ENCODE assay signal across 8 cellular contexts in the genomic region with DNA sequence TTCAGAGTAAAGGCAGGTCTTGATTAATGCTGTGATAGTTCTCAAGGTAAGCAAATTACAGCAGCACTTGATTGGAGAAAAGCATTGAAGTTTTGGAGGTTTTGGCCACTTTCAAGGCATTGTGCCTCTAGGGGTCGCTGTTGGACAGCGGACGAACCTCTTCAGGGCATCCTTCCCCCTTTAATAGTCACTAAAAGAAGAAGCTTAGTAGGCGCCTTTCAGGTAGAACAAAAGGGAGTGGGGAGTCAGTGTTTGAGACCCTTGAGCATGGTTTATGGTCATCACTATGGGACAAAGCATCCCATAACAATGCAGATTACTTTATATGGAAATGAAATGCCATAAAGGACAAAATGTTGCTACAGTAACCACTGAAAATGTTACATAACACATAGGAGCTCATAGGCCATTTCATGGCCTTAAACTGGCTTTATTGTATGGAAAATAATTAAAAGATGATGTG.
DNase-seq lines count a peak whose midpoint lies in the region; ATAC-seq and TF ChIP-seq lines count a peak whose summit lies in the region.

No MANE protein-coding gene starts in this region.

- no peaks in the 10 kb centered on the region for H3K27me3 ChIP-seq in H7 (ENCODE audit: control insufficient read depth, insufficient read depth, low read length)
- no peaks in the 10 kb centered on the region for H3K27me3 ChIP-seq in SJCRH30
- no peaks in the 10 kb centered on the region for H3K27me3 ChIP-seq in suprapubic skin

- H3K9me3 ChIP-seq in SJCRH30 (replicated peaks) (no peaks in the 10 kb centered on the region), suprapubic skin (no peaks in the 10 kb centered on the region)

- CTCF ChIA-PET in activated naive CD4-positive, alpha-beta T cell treated with anti-CD3 and anti-CD28 coated beads for 36 hours (lab: Charles Lee), result interaction anchor here (0.5 to 2.5 kb wide), 54 partner anchors 9 to 1273 kb away, joined by 3 to 17 read pairs (median 4); a partner anchor contains a TSS

- H3K4me3 ChIP-seq in H7 (ENCODE audit: insufficient read depth, low read depth, low read length) (peak overlapping the region; percentile 20), SJCRH30 (peak overlapping the region; percentile 58), suprapubic skin (peak overlapping the region; percentile 45)

- peaks cover 5% of the 10 kb centered on the region for H3K4me1 Mint-ChIP-seq in activated naive CD4-positive, alpha-beta T cell treated with anti-CD3 and anti-CD28 coated beads for 36 hours (ENCODE audit: low read depth)

- 2% methylated on average over 4 of the region's 4 CpGs for WGBS in suprapubic skin

- no peaks in the 10 kb centered on the region for H3K36me3 Mint-ChIP-seq in activated naive CD4-positive, alpha-beta T cell treated with anti-CD3 and anti-CD28 coated beads for 36 hours (ENCODE audit: low read depth)

- H3K9me3 Mint-ChIP-seq in activated naive CD4-positive, alpha-beta T cell treated with anti-CD3 and anti-CD28 coated beads for 36 hours, result no peaks in the 10 kb centered on the region

- intact Hi-C loops in activated naive CD4-positive, alpha-beta T cell treated with anti-CD3 and anti-CD28 coated beads for 36 hours (cut with micrococcal nuclease), result loop anchor here (1.0 to 5.0 kb wide), 10 partner anchors 195 to 1268 kb away; no protein-coding TSS in a partner anchor

- no peaks in the 10 kb centered on the region for H3K27me3 Mint-ChIP-seq in activated naive CD4-positive, alpha-beta T cell treated with anti-CD3 and anti-CD28 coated beads for 36 hours (ENCODE audit: low read depth)

- H3K27ac ChIP-seq in SJCRH30 (peak overlapping the region; percentile 30), suprapubic skin (peak overlapping the region; percentile 72)

- H3K36me3 ChIP-seq in H7 (replicated peaks; ENCODE audit: control insufficient read depth, insufficient read depth, low read length), result no peaks in the 10 kb centered on the region
- no peaks in the 10 kb centered on the region for H3K36me3 ChIP-seq in SJCRH30
- H3K36me3 ChIP-seq in suprapubic skin, result no peaks in the 10 kb centered on the region

- DNase-seq in DMS53 (lab: John Stamatoyannopoulos, UW), result peak; percentile 89
- peak; percentile 16 for DNase-seq in H7
- DNase-seq in M059J (ENCODE audit: low read depth), result peak; percentile 69
- DNase-seq in SJCRH30, result peak; percentile 72 to 88
- DNase-seq in activated naive CD4-positive, alpha-beta T cell treated with anti-CD3 and anti-CD28 coated beads for 36 hours, result peak; percentile 92
- peak; percentile 64 for DNase-seq in glomerular visceral epithelial cell (ENCODE audit: extremely low spot score)
- peak; percentile 95 for DNase-seq in omental fat pad (ENCODE audit: low spot score)
- peak; percentile 83 to 84 for DNase-seq in suprapubic skin (ENCODE audit: low spot score in 2 of 2)

- no peak overlapping the region for H3K27ac Mint-ChIP-seq in activated naive CD4-positive, alpha-beta T cell treated with anti-CD3 and anti-CD28 coated beads for 36 hours

- no peak for TF ChIP-seq POLR2A in suprapubic skin (IDR thresholded peaks at IDR 0.05)

- peak; percentile 52 for ATAC-seq in omental fat pad (ENCODE audit: low FRiP score)

- H3K4me3 Mint-ChIP-seq in activated naive CD4-positive, alpha-beta T cell treated with anti-CD3 and anti-CD28 coated beads for 36 hours, result peak overlapping the region; percentile 76

- TF ChIP-seq EP300 in suprapubic skin (IDR thresholded peaks at IDR 0.05), result no peak

- TF ChIP-seq CTCF in omental fat pad (IDR thresholded peaks at IDR 0.05) (peak in 2 of 3 donors; percentile 33 to 80), suprapubic skin (IDR thresholded peaks at IDR 0.05) (peak; percentile 76 to 82)

- H3K4me1 ChIP-seq in SJCRH30 (no peaks in the 10 kb centered on the region), suprapubic skin (peaks cover 51% of the 10 kb centered on the region)

Comparison
In these comparisons a context has a peak if more than half of its experiments do, and no peak if none do; other contexts are left out.
1. Peak in every context shown above with its lines: DNase-seq, ATAC-seq, H3K4me3 ChIP-seq and H3K27ac ChIP-seq.
2. DNase-seq: peak in every context shown above with its lines; median percentile 95 in omental fat pad; 92 in activated naive CD4-positive, alpha-beta T cell treated with anti-CD3 and anti-CD28 coated beads for 36 hours; 89 in DMS53; 84 in suprapubic skin; 80 in SJCRH30; 69 in M059J; 64 in glomerular visceral epithelial cell; 16 in H7.